29 cellular contexts compared by ENCODE assay signal in genomic region chr17:56045907-56046306, GRCh38.
DNase-seq lines count a peak whose midpoint lies in the region; ATAC-seq, FAIRE-seq and TF ChIP-seq lines count a peak whose summit lies in the region.
"Had no signal": no experiment of that assay in that cellular context is flagged by ENCODE, and none has a peak within 500 bp of the region (broad histone marks: within the 10 kb centered on the region; RNA-seq: fewer than 3 reads in every experiment).

No MANE protein-coding gene starts in this region.

- no peaks in the 10 kb centered on the region for H3K23me2 ChIP-seq in H1 (ENCODE audit: low read depth, low read length)

- H3K9me2 ChIP-seq in GM23338 (ENCODE audit: insufficient read depth), result no peaks in the 10 kb centered on the region

- H3K23ac ChIP-seq in H1 (ENCODE audit: insufficient read length), result no peak overlapping the region

- H3K4me2 ChIP-seq in GM23338 (no peak overlapping the region), H1 (ENCODE audit: insufficient read depth in 1 of 2, low read depth in 2 of 2, low read length in 2 of 2) (no peak overlapping the region), neural progenitor cell (no peak overlapping the region)

- H3K9ac ChIP-seq in H1 (replicated peaks in 1 of 4; ENCODE audit: extremely low read depth in 1 of 4, low read depth in 3 of 4, low read length in 3 of 4), result no peak overlapping the region
- no peak overlapping the region for H3K9ac ChIP-seq in neural progenitor cell

- H3K14ac ChIP-seq in H1 (ENCODE audit: insufficient read length), result no peak overlapping the region

- H3K4me1 ChIP-seq in GM23338 (ENCODE audit: insufficient read depth) (no peaks in the 10 kb centered on the region), H1 (replicated peaks in 1 of 4; ENCODE audit: control insufficient read depth in 3 of 4, insufficient read depth in 4 of 4, low read length in 3 of 4) (no peaks in the 10 kb centered on the region), neural progenitor cell (peaks cover 19% of the 10 kb centered on the region), mucosa of descending colon (ENCODE audit: low read depth) (no peaks in the 10 kb centered on the region)

- H3K56ac ChIP-seq in H1 (replicated peaks; ENCODE audit: insufficient read length, low read depth, low read length), result no peak overlapping the region

- H3K36me3 ChIP-seq in GM23338 (ENCODE audit: insufficient read depth) (no peaks in the 10 kb centered on the region), H1 (ENCODE audit: control insufficient read depth in 2 of 4, insufficient read depth in 4 of 4, low read length in 3 of 4) (no peaks in the 10 kb centered on the region), neural progenitor cell (no peaks in the 10 kb centered on the region), mucosa of descending colon (ENCODE audit: low read depth) (no peaks in the 10 kb centered on the region)

- peak overlapping the region; percentile 52 for H2AFZ ChIP-seq in GM23338
- 0 out of 2 replicates have a peak overlapping the region, but pooled peaks have one; percentile 63 for H2AFZ ChIP-seq in H1 (ENCODE audit: low read length)
- H2AFZ ChIP-seq in neural progenitor cell (replicated peaks), result peak overlapping the region; percentile 97

- H4K20me1 ChIP-seq in GM23338 (replicated peaks; ENCODE audit: insufficient read depth) (no peaks in the 10 kb centered on the region), H1 (replicated peaks in 1 of 2; ENCODE audit: control insufficient read depth in 1 of 2, insufficient read depth in 2 of 2, low read length in 2 of 2) (no peaks in the 10 kb centered on the region), neural progenitor cell (ENCODE audit: low read depth) (no peaks in the 10 kb centered on the region)

- no peak overlapping the region for H2BK5ac ChIP-seq in H1 (ENCODE audit: low read depth, low read length)

- POLR2A ChIA-PET in H1 (lab: Charles Lee; ENCODE audit: partially characterized antibody), result no interaction called here

- no peak overlapping the region for H2BK15ac ChIP-seq in H1 (ENCODE audit: low read length)

- H3K4me1 Mint-ChIP-seq in GM23338 (peaks cover 10% of the 10 kb centered on the region; the same call in 2 of the 3 replicates), neural progenitor cell (peaks cover 25% of the 10 kb centered on the region)
- H3K4me1 Mint-ChIP-seq: CD4-positive, alpha-beta memory T cell; T-cell had no signal

- in situ Hi-C loops in ACHN (cut with HindIII; ENCODE audit: low pct_ligation_motif_present, low pct_unique_long_range_greater_than_20kb, low sequenced_read_pairs), result no loop called here

- no peaks in the 10 kb centered on the region for H3K9me3 ChIP-seq in H1 (ENCODE audit: insufficient read depth in 2 of 2, low read depth in 1 of 2, low read length in 1 of 2)
- H3K9me3 ChIP-seq in neural progenitor cell (ENCODE audit: low read depth), result no peaks in the 10 kb centered on the region
- no peaks in the 10 kb centered on the region for H3K9me3 ChIP-seq in mucosa of descending colon

- H4K5ac ChIP-seq in H1 (ENCODE audit: insufficient read length, low read depth, low read length), result no peak overlapping the region

- H3K4me3 ChIP-seq in GM23338 (no peak overlapping the region), H1 (ENCODE audit: extremely low read depth in 1 of 4, insufficient read depth in 2 of 4, low read depth in 3 of 4, low read length in 4 of 4) (no peak overlapping the region), neural progenitor cell (no peak overlapping the region), mucosa of descending colon (no peak overlapping the region)

- H3K27ac ChIP-seq in GM23338 (ENCODE audit: low read depth) (no peak overlapping the region), H1 (ENCODE audit: low read depth, low read length) (no peak overlapping the region), neural progenitor cell (no peak overlapping the region)

- no peak for TF ChIP-seq POLR2A in H1 (IDR thresholded peaks at IDR 0.05; ENCODE audit: control extremely low read depth in 1 of 2, low read depth in 2 of 2, low read length in 2 of 2)

- H3K27me3 Mint-ChIP-seq in GM23338 (ENCODE audit: insufficient read depth, low read depth, poor library complexity), result peaks cover 1% of the 10 kb centered on the region
- H3K27me3 Mint-ChIP-seq in neural progenitor cell (ENCODE audit: insufficient read depth, low read depth), result no peaks in the 10 kb centered on the region

- H3K9me3 Mint-ChIP-seq in GM23338, result no peaks in the 10 kb centered on the region
- H3K9me3 Mint-ChIP-seq in neural progenitor cell, result no peaks in the 10 kb centered on the region
- H3K9me3 Mint-ChIP-seq: T-cell had no signal

- H4K8ac ChIP-seq in H1 (ENCODE audit: extremely low read depth, insufficient read depth, low read length), result no peak overlapping the region

- no peak for TF ChIP-seq EP300 in H1 (IDR thresholded peaks at IDR 0.05; ENCODE audit: borderline replicate concordance in 1 of 2, low read depth in 2 of 2, low read length in 2 of 2)

- H3K4me3 Mint-ChIP-seq in GM23338 (no peak overlapping the region), neural progenitor cell (no peak overlapping the region)
- H3K4me3 Mint-ChIP-seq: CD4-positive, alpha-beta memory T cell; T-cell had no signal

- H2BK20ac ChIP-seq in H1 (ENCODE audit: low read length), result no peak overlapping the region

- H3K79me1 ChIP-seq in H1 (ENCODE audit: low read depth, low read length), result no peaks in the 10 kb centered on the region

- CTCF ChIA-PET in H1 (lab: Charles Lee; ENCODE audit: partially characterized antibody), result interaction anchor here (1.7 kb wide), 1 partner anchor 36 kb away, joined by 3 read pairs; no protein-coding TSS in a partner anchor

- H4K91ac ChIP-seq in H1 (replicated peaks; ENCODE audit: insufficient read length, low read length), result no peak overlapping the region

- intact Hi-C loops in mucosa of descending colon (cut with DNase I, micrococcal nuclease), result no loop called here

- FAIRE-seq in H1 (lab: Jason Lieb, UNC), result no peak
- FAIRE-seq: GM12891, GM19239, HepG2 had no signal

- H3K36me3 Mint-ChIP-seq in GM23338 (ENCODE audit: low read depth) (no peaks in the 10 kb centered on the region), neural progenitor cell (no peaks in the 10 kb centered on the region)
- H3K36me3 Mint-ChIP-seq: CD4-positive, alpha-beta memory T cell; T-cell had no signal

- no peak overlapping the region for H3K18ac ChIP-seq in H1 (ENCODE audit: extremely low read depth, low read length)

- H2BK12ac ChIP-seq in H1 (ENCODE audit: low read depth, low read length), result no peak overlapping the region

- H3K27ac Mint-ChIP-seq in GM23338, result no peak overlapping the region
- no peak overlapping the region for H3K27ac Mint-ChIP-seq in neural progenitor cell
- H3K27ac Mint-ChIP-seq: CD4-positive, alpha-beta memory T cell; T-cell had no signal

- no peak overlapping the region for H2BK120ac ChIP-seq in H1 (replicated peaks; ENCODE audit: low read depth, low read length)

- TF ChIP-seq CTCF in GM23338 (conservative IDR thresholded peaks at IDR 0.05; ENCODE audit: low read depth in 2 of 2) (no peak), H1 (IDR thresholded peaks at IDR 0.05; ENCODE audit: control extremely low read depth in 1 of 3, insufficient read depth in 1 of 3, low read depth in 1 of 3, low read length in 3 of 3) (no peak), neural progenitor cell (IDR thresholded peaks at IDR 0.05) (no peak), mucosa of descending colon (IDR thresholded peaks at IDR 0.05) (no peak)

- H3K27me3 ChIP-seq in GM23338 (ENCODE audit: insufficient read depth) (no peaks in the 10 kb centered on the region), H1 (replicated peaks in 1 of 4; ENCODE audit: control insufficient read depth in 3 of 4, extremely low read depth in 1 of 4, insufficient read depth in 3 of 4, low read length in 3 of 4) (no peaks in the 10 kb centered on the region), neural progenitor cell (no peaks in the 10 kb centered on the region)

- ATAC-seq in GM23338, result no peak
- ATAC-seq in mucosa of descending colon, result no peak
- ATAC-seq: HepG2, T-cell had no signal

- WGBS in H1 (ENCODE audit: extremely low coverage in 1 of 2, insufficient coverage in 1 of 2, insufficient read length in 1 of 2, insufficient replicate concordance in 2 of 2, low coverage in 1 of 2, low lambda C conversion rate in 2 of 2, missing lambda C conversion rate in 1 of 2), 2 experiments, result 88% methylated on average over 10 of the region's 10 CpGs; no CpG with 5 or more reads in 1 of the 2 experiments

- H3F3A ChIP-seq in GM23338 (replicated peaks; ENCODE audit: low read depth) (no peaks in the 10 kb centered on the region), neural progenitor cell (ENCODE audit: low read depth) (no peaks in the 10 kb centered on the region)

- DNase-seq in GM23338 (ENCODE audit: low spot score) (peak; percentile 1), NCI-H510A treated with DMSO at 0.1 percent for 48 hours (lab: John Stamatoyannopoulos, UW) (peak; percentile 77), H1 (ENCODE audit: low read depth in 1 of 2, low spot score in 2 of 2) (no peak), neural progenitor cell (ENCODE audit: low spot score) (no peak), DMS153 (lab: John Stamatoyannopoulos, UW) (no peak), mucosa of descending colon (no peak), ACHN (no peak), AG20443 (ENCODE audit: low spot score) (no peak)
- DNase-seq: AML-193; C1 segment of cervical spinal cord; CD4-positive, alpha-beta memory T cell; COR-L47; DMS79; EL; GDM1; H7; Karpas-422; NCI-H1092; NCI-H1436; NCI-H187; NCI-H226; NCI-H524; NCI-H82; RPMI8226; SHP77; T-cell had no signal

- no peak overlapping the region for H2AK5ac ChIP-seq in H1 (ENCODE audit: low read depth, low read length)

- no peak overlapping the region for H3K4ac ChIP-seq in H1 (replicated peaks; ENCODE audit: insufficient read length, low read depth, low read length)

- TF ChIP-seq RAD21 in H1 (IDR thresholded peaks at IDR 0.05 in 1 of 2, conservative IDR thresholded peaks at IDR 0.05 in 1 of 2; ENCODE audit: low read depth in 2 of 2, low read length in 2 of 2), result no peak

- H3K79me2 ChIP-seq in GM23338 (replicated peaks; ENCODE audit: insufficient read depth) (no peaks in the 10 kb centered on the region), H1 (ENCODE audit: control insufficient read depth in 1 of 2, insufficient read depth in 2 of 2, low read length in 2 of 2) (no peaks in the 10 kb centered on the region), neural progenitor cell (ENCODE audit: low read depth) (no peaks in the 10 kb centered on the region)

TF ChIP-seq in H1, 55 proteins besides CTCF, POLR2A, EP300 and RAD21 (continues in another document):
- TF ChIP-seq GABPA (IDR thresholded peaks at IDR 0.05; ENCODE audit: borderline replicate concordance, insufficient read depth, low read length) (no peak), SP4 (IDR thresholded peaks at IDR 0.05; ENCODE audit: low read length) (no peak), GTF2F1 (IDR thresholded peaks at IDR 0.05; ENCODE audit: borderline replicate concordance, low read depth, low read length) (no peak), JUND (IDR thresholded peaks at IDR 0.05; ENCODE audit: low read length) (no peak)
- TF ChIP-seq, protein P1, sequence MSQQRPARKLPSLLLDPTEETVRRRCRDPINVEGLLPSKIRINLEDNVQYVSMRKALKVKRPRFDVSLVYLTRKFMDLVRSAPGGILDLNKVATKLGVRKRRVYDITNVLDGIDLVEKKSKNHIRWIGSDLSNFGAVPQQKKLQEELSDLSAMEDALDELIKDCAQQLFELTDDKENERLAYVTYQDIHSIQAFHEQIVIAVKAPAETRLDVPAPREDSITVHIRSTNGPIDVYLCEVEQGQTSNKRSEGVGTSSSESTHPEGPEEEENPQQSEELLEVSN (IDR thresholded peaks at IDR 0.05), result no peak

Comparison
In these comparisons a context has a peak if more than half of its experiments do, and no peak if none do; other contexts are left out.
1. DNase-seq: peak in GM23338 (single experiment) and NCI-H510A treated with DMSO at 0.1 percent for 48 hours (single experiment); none in H1 (0 of 2), neural progenitor cell (single experiment), DMS153 (single experiment), mucosa of descending colon (0 of 3), ACHN (single experiment) and AG20443 (single experiment).
2. Peak in every context shown above with its lines, with median percentiles within 50 percentile points of each other: H2AFZ ChIP-seq.